Comparison of ENCODE assay signal across 12 cellular contexts in the genomic region with DNA sequence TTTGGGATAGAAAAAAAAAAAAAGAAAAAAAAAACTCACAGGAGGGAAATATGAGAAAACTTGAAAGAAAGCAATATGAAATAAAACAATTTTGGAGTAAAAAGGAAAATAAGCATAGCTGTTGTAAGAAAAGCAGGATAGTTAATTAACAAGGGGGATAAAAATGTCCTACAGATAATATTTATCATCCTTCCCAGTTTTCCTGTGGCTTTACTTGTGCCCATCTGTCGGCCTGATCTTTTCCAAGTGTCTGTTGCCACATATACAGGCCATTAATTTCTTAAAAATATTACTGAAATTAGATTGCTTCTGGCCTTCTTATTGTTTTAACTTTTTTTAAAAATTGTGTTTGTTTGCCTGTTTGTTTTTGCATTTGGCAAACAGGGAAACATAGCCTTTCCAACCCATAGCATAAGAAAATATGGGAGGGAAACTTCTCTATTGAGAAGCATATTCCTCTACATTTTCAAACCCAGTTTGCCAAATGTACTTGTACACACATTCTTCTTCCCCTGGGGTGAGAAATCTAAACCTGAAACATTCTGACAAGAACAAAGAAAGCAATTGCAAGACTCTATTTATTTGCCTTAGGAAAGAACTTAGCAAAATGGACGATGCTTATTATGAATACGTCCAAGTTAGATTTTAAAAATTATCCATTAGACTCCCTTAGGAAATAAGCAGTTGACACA.
DNase-seq lines count a peak whose midpoint lies in the region; ATAC-seq, FAIRE-seq and TF ChIP-seq lines count a peak whose summit lies in the region.
"Had no signal": no experiment of that assay in that cellular context is flagged by ENCODE, and none has a peak within 500 bp of the region (broad histone marks: within the 10 kb centered on the region; RNA-seq: fewer than 3 reads in every experiment).

No MANE protein-coding gene starts in this region.

- ATAC-seq in foreskin keratinocyte (no peak), GM21390 (IDR thresholded peaks at IDR 0.05; ENCODE audit: unreplicated experiment) (no peak), GM19463 (IDR thresholded peaks at IDR 0.05; ENCODE audit: unreplicated experiment) (no peak)
- ATAC-seq: stimulated activated naive CD8-positive, alpha-beta T cell treated with anti-CD3 and anti-CD28 coated beads, Interleukin-15, amount 100 ng/mL, for 72 hours had no signal

- intact Hi-C loops in adrenal gland (cut with DNase I) (no loop called here), prostate gland (cut with DNase I) (no loop called here)

- H3K27me3 ChIP-seq in adrenal gland (no peaks in the 10 kb centered on the region), foreskin keratinocyte (no peaks in the 10 kb centered on the region), prostate gland (replicated peaks; ENCODE audit: insufficient read depth) (no peaks in the 10 kb centered on the region)

- H3K4me3 ChIP-seq in adrenal gland (no peak overlapping the region), prostate gland (no peak overlapping the region)

- in situ Hi-C loops in G401 (cut with HindIII; ENCODE audit: low sequenced_read_pairs) = no loop called here

- TF ChIP-seq POLR2A in adrenal gland (IDR thresholded peaks at IDR 0.05) (no peak), prostate gland (IDR thresholded peaks at IDR 0.05) (no peak), GM12892 (IDR thresholded peaks at IDR 0.05; ENCODE audit: low read depth, low read length) (no peak)

- peak; percentile 87 for DNase-seq in G401 (ENCODE audit: low spot score)
- no peak for DNase-seq in adrenal gland
- DNase-seq in foreskin keratinocyte = no peak
- no peak for DNase-seq in prostate gland (ENCODE audit: low spot score)
- DNase-seq in GM12892 (ENCODE audit: insufficient read length) = no peak
- DNase-seq in HCEC 1CT = no peak
- DNase-seq: stimulated activated CD4-positive, alpha-beta T cell treated with anti-CD3 and anti-CD28 coated beads, Interleukin-2, amount 100 ng/mL, for 24 hours; stimulated activated naive CD8-positive, alpha-beta T cell treated with anti-CD3 and anti-CD28 coated beads, Interleukin-15, amount 100 ng/mL, for 72 hours had no signal

- TF ChIP-seq CTCF in adrenal gland (IDR thresholded peaks at IDR 0.05) (no peak), foreskin keratinocyte (conservative IDR thresholded peaks at IDR 0.05) (no peak), prostate gland (IDR thresholded peaks at IDR 0.05) (no peak)

- H3K4me1 ChIP-seq in adrenal gland (replicated peaks in 1 of 2) (peaks cover 7 to 15% of the 10 kb centered on the region in 2 donors), foreskin keratinocyte (peaks cover 41% of the 10 kb centered on the region), prostate gland (replicated peaks) (no peaks in the 10 kb centered on the region)

- H3K27ac ChIP-seq in adrenal gland (peak overlapping the region in 3 of 5 donors; percentile 45 to 84 (median 56)), foreskin keratinocyte (peak overlapping the region; percentile 49), prostate gland (peak overlapping the region; percentile 25 to 35)
- H3K27ac ChIP-seq: neutrophil, WERI-Rb-1 had no signal

- H3K36me3 ChIP-seq in adrenal gland (replicated peaks in 1 of 2) (no peaks in the 10 kb centered on the region), prostate gland (no peaks in the 10 kb centered on the region)
- H3K36me3 ChIP-seq: neutrophil, WERI-Rb-1 had no signal

- no peaks in the 10 kb centered on the region for H3K9me3 ChIP-seq in adrenal gland (replicated peaks in 1 of 3)
- no peaks in the 10 kb centered on the region for H3K9me3 ChIP-seq in prostate gland
- H3K9me3 ChIP-seq: neutrophil had no signal

- 48 to 69% (median 57%) methylated on average over 3 of the region's 3 CpGs for WGBS in adrenal gland, 4 donors
- 41% methylated on average over 3 of the region's 3 CpGs for WGBS in prostate gland

- FAIRE-seq in GM12892 (lab: Jason Lieb, UNC) = no peak
